Comparison of ENCODE assay signal across 28 cellular contexts in genomic region chr14:102909911-102910310, GRCh38. TPM values are rescaled to one million over a fixed set of nuclear protein-coding genes. Genes with fewer than 3 reads are reported as not detected.
DNase-seq lines count a peak whose midpoint lies in the region; ATAC-seq and TF ChIP-seq lines count a peak whose summit lies in the region.
"Had no signal": no experiment of that assay in that cellular context is flagged by ENCODE, and none has a peak within 500 bp of the region (broad histone marks: within the 10 kb centered on the region; RNA-seq: fewer than 3 reads in every experiment).

No MANE protein-coding gene starts in this region.

- no peak for ATAC-seq in GM21619 (IDR thresholded peaks at IDR 0.05; ENCODE audit: unreplicated experiment)
- ATAC-seq: K562 had no signal

- H3K9ac ChIP-seq in SK-N-MC (ENCODE audit: insufficient read length), result peak overlapping the region; percentile 59

- TF ChIP-seq CTCF in CD14-positive monocyte (IDR thresholded peaks at IDR 0.05), result no peak

- H3K4me3 ChIP-seq in SK-N-MC, result 0 out of 2 replicates have a peak overlapping the region, but pooled peaks have one; percentile 11
- H3K4me3 ChIP-seq: BLaER1, GM12878, K562, PC-9, SJSA1 had no signal

- H3K9me3 ChIP-seq in SK-N-MC (ENCODE audit: low read depth, low read length), result no peaks in the 10 kb centered on the region
- H3K9me3 ChIP-seq: BLaER1, Caco-2, SJSA1 had no signal

- H3K36me3 ChIP-seq in SK-N-MC (ENCODE audit: insufficient read depth, low read length), result peaks cover 25% of the 10 kb centered on the region

- H3K27me3 Mint-ChIP-seq in activated CD4-positive, alpha-beta T cell treated with anti-CD3 and anti-CD28 coated beads, Interleukin-2, amount 10 ng/mL, durations not matched to agents 24 days and 14 days, result no peaks in the 10 kb centered on the region
- peaks cover 0 to 2% (median 0%) of the 10 kb centered on the region in 3 donors for H3K27me3 Mint-ChIP-seq in CD14-positive monocyte (ENCODE audit: low read depth in 3 of 3)
- H3K27me3 Mint-ChIP-seq: CD4-positive, alpha-beta T cell had no signal

- no peak overlapping the region for H3K4me3 Mint-ChIP-seq in activated CD4-positive, alpha-beta T cell treated with anti-CD3 and anti-CD28 coated beads, Interleukin-2, amount 10 ng/mL, durations not matched to agents 24 days and 14 days
- no peak overlapping the region for H3K4me3 Mint-ChIP-seq in CD14-positive monocyte
- H3K4me3 Mint-ChIP-seq: CD4-positive, alpha-beta T cell had no signal

- H3K4me1 Mint-ChIP-seq in activated CD4-positive, alpha-beta T cell treated with anti-CD3 and anti-CD28 coated beads, Interleukin-2, amount 10 ng/mL, durations not matched to agents 24 days and 14 days, result no peaks in the 10 kb centered on the region
- H3K4me1 Mint-ChIP-seq in CD14-positive monocyte, result no peaks in the 10 kb centered on the region

- no peak for DNase-seq in activated CD4-positive, alpha-beta T cell treated with anti-CD3 and anti-CD28 coated beads, Interleukin-2, amount 10 ng/mL, durations not matched to agents 24 days and 14 days
- DNase-seq in activated CD4-positive, alpha-beta T cell treated with anti-CD3 and anti-CD28 coated beads for 4 hours, result no peak
- DNase-seq in CD14-positive monocyte (ENCODE audit: low spot score) (peak; percentile 38), SK-N-MC (ENCODE audit: low read depth, low spot score) (no peak), posterior vena cava (ENCODE audit: low spot score) (peak; percentile 3), NCI-H1105 treated with DMSO at 0.1 percent for 48 hours (lab: John Stamatoyannopoulos, UW) (no peak), substantia nigra (lab: John Stamatoyannopoulos, UW) (no peak)
- DNase-seq: Caco-2; CD4-positive, alpha-beta T cell; DMS79; EL; GDM1; NCI-H1417; NCI-H1694; NCI-H2029 treated with DMSO at 0.1 percent for 48 hours; NCI-H446 treated with DMSO at 0.1 percent for 48 hours; NCI-H526; PC-9 had no signal

- H3K36me3 Mint-ChIP-seq in activated CD4-positive, alpha-beta T cell treated with anti-CD3 and anti-CD28 coated beads, Interleukin-2, amount 10 ng/mL, durations not matched to agents 24 days and 14 days (ENCODE audit: low read depth), result peaks cover 23% of the 10 kb centered on the region
- peaks cover 33 to 53% of the 10 kb centered on the region in 2 donors for H3K36me3 Mint-ChIP-seq in CD14-positive monocyte

- intact Hi-C loops in activated CD4-positive, alpha-beta T cell treated with anti-CD3 and anti-CD28 coated beads, Interleukin-2, amount 10 ng/mL, durations not matched to agents 24 days and 14 days (cut with micrococcal nuclease), result no loop called here
- intact Hi-C loops in CD14-positive monocyte (cut with micrococcal nuclease), result no loop called here
- intact Hi-C loops in posterior vena cava (cut with DNase I), result loop anchor here (10.0 kb wide), 2 partner anchors 135 to 215 kb away; partner anchors contain the start of gene TRAF3 (in 1 of the 2)

- H3K27ac ChIP-seq in SK-N-MC, result peak overlapping the region; percentile 64
- no peak overlapping the region for H3K27ac ChIP-seq in substantia nigra (ENCODE audit: low read depth, low read length, poor library complexity, severe bottlenecking)
- H3K27ac ChIP-seq: PC-9, SJSA1 had no signal

- H3K9me3 Mint-ChIP-seq in activated CD4-positive, alpha-beta T cell treated with anti-CD3 and anti-CD28 coated beads, Interleukin-2, amount 10 ng/mL, durations not matched to agents 24 days and 14 days, result no peaks in the 10 kb centered on the region
- peaks cover 0 to 4% (median 0%) of the 10 kb centered on the region in 7 donors for H3K9me3 Mint-ChIP-seq in CD14-positive monocyte
- H3K9me3 Mint-ChIP-seq: CD4-positive, alpha-beta T cell had no signal

- H3K27ac Mint-ChIP-seq in activated CD4-positive, alpha-beta T cell treated with anti-CD3 and anti-CD28 coated beads, Interleukin-2, amount 10 ng/mL, durations not matched to agents 24 days and 14 days, result peak overlapping the region; percentile 13
- H3K27ac Mint-ChIP-seq in CD14-positive monocyte, result peak overlapping the region in 1 of 7 donors; percentile 26
- H3K27ac Mint-ChIP-seq: CD4-positive, alpha-beta T cell had no signal

RNA-seq across cellular contexts. Expression of gene AMN, which starts 12.6 kb away (rescaled TPM):
- 0.35 and 0.62 TPM in 2 replicates for total RNA-seq in activated CD4-positive, alpha-beta T cell treated with anti-CD3 and anti-CD28 coated beads, Interleukin-2, amount 10 ng/mL, durations not matched to agents 24 days and 14 days
- not detected for polyA plus RNA-seq in CD14-positive monocyte
- total RNA-seq in posterior vena cava, result under 1 TPM in 1 of 2 donors, not detected in 1; 0.10 TPM
- total RNA-seq: HT1080, LHCN-M2, MCF 10A, Right ventricle myocardium superior, RPMI7951, SJSA1 had no signal
- polyA plus RNA-seq: K562 had no signal

Comparison
In these comparisons a context has a peak if more than half of its experiments do, and no peak if none do; other contexts are left out.
1. DNase-seq: peak in CD14-positive monocyte (single experiment) and posterior vena cava (single experiment); none in activated CD4-positive, alpha-beta T cell treated with anti-CD3 and anti-CD28 coated beads, Interleukin-2, amount 10 ng/mL, durations not matched to agents 24 days and 14 days (single experiment), activated CD4-positive, alpha-beta T cell treated with anti-CD3 and anti-CD28 coated beads for 4 hours (0 of 2), SK-N-MC (single experiment), NCI-H1105 treated with DMSO at 0.1 percent for 48 hours (single experiment) and substantia nigra (0 of 49).
2. intact Hi-C loops: an anchor here in posterior vena cava (10.0 kb wide); none called in activated CD4-positive, alpha-beta T cell treated with anti-CD3 and anti-CD28 coated beads, Interleukin-2, amount 10 ng/mL, durations not matched to agents 24 days and 14 days and CD14-positive monocyte.